Comparison of ENCODE assay signal across 29 cellular contexts in the genomic region with DNA sequence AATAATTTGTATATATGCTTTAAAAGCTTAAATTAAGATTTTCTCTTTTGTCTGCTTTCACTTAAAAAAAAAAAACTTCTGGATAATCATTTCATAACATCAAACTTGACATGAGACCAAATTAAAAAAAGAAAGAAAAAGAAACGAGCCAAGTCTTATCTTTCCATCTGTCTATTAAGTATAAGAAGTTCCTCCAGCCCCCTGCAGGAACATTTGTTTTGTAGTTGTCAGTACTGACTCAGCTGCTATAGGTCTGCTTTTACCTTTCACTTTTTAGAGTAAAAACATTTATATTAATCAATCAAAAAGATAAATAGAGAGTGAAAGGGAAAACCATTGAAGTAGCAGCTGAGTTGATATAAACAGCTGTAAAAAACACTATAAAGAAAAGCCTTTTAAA. TPM values are rescaled to one million over a fixed set of nuclear protein-coding genes. Genes with fewer than 3 reads are reported as not detected.
DNase-seq lines count a peak whose midpoint lies in the region; ATAC-seq, FAIRE-seq and TF ChIP-seq lines count a peak whose summit lies in the region.
"Had no signal": no experiment of that assay in that cellular context is flagged by ENCODE, and none has a peak within 500 bp of the region (broad histone marks: within the 10 kb centered on the region; RNA-seq: fewer than 3 reads in every experiment).

No MANE protein-coding gene starts in this region.

- H3K27ac Mint-ChIP-seq in endodermal cell = no peak overlapping the region
- H3K27ac Mint-ChIP-seq in activated CD8-positive, alpha-beta T cell treated with anti-CD3 and anti-CD28 coated beads, Interleukin-2, amount 10 ng/mL, durations not matched to agents 7 days and 5 days = no peak overlapping the region
- H3K27ac Mint-ChIP-seq: activated B cell treated with CpG ODN at 0.5 μM for 24 hours; activated CD4-positive, alpha-beta memory T cell treated with anti-CD3 and anti-CD28 coated beads for 36 hours; natural killer cell treated with Interleukin-12 subunit alpha and Interleukin-12 subunit beta and Interleukin-15 and Interleukin-18, amount 100 ng/mL, for 72 hours had no signal

- H3K79me2 ChIP-seq in ACC112 (ENCODE audit: control insufficient read depth, insufficient read depth, low read length, unreplicated experiment) = no peaks in the 10 kb centered on the region
- H3K79me2 ChIP-seq in SK-N-SH (ENCODE audit: insufficient read depth) = no peaks in the 10 kb centered on the region
- no peaks in the 10 kb centered on the region for H3K79me2 ChIP-seq in endothelial cell of umbilical vein (ENCODE audit: control insufficient read depth, insufficient read depth, low read length)

- dilution Hi-C loops in endothelial cell of umbilical vein (cut with MboI; ENCODE audit: extremely low pct_ligation_motif_present, low sequenced_read_pairs) = no loop called here

- H3K4me1 Mint-ChIP-seq in endodermal cell = peaks cover 13% of the 10 kb centered on the region
- H3K4me1 Mint-ChIP-seq in activated CD8-positive, alpha-beta T cell treated with anti-CD3 and anti-CD28 coated beads, Interleukin-2, amount 10 ng/mL, durations not matched to agents 7 days and 5 days (ENCODE audit: low read depth) = no peaks in the 10 kb centered on the region
- H3K4me1 Mint-ChIP-seq: activated B cell treated with CpG ODN at 0.5 μM for 24 hours had no signal

- no peak for ATAC-seq in activated CD8-positive, alpha-beta T cell treated with anti-CD3 and anti-CD28 coated beads, Interleukin-2, amount 10 ng/mL, durations not matched to agents 7 days and 5 days
- ATAC-seq: GM12878; natural killer cell treated with Interleukin-12 subunit alpha and Interleukin-12 subunit beta and Interleukin-15 and Interleukin-18, amount 100 ng/mL, for 72 hours; sciatic nerve had no signal

- 0% methylated on average over 1 of the region's 1 CpG for WGBS in SK-N-SH (ENCODE audit: low lambda C conversion rate)
- WGBS in endodermal cell (ENCODE audit: insufficient coverage in 1 of 2, insufficient read length in 1 of 2), 2 experiments = no CpG with 5 or more reads among the region's 1 CpG

- peak overlapping the region; percentile 48 for H3K4me3 ChIP-seq in ACC112 (ENCODE audit: low read depth, low read length)
- no peak overlapping the region; a peak in 1 of 4 replicates for H3K4me3 ChIP-seq in SK-N-SH (ENCODE audit: low read depth in 2 of 2, low read length in 1 of 2)
- no peak overlapping the region for H3K4me3 ChIP-seq in endothelial cell of umbilical vein (replicated peaks in 1 of 3; ENCODE audit: insufficient read depth in 1 of 3, low read depth in 1 of 3, low read length in 3 of 3)
- H3K4me3 ChIP-seq in endodermal cell (ENCODE audit: low read length) = no peak overlapping the region
- H3K4me3 ChIP-seq: GM12878, left lung, pancreas, PC-9, SJCRH30 had no signal

- no peak for TF ChIP-seq RAD21 in SK-N-SH (IDR thresholded peaks at IDR 0.05; ENCODE audit: low read length)

- H2AFZ ChIP-seq in ACC112 (ENCODE audit: low read length, unreplicated experiment) = peak overlapping the region; percentile 26
- H2AFZ ChIP-seq in SK-N-SH (ENCODE audit: low read depth) = no peak overlapping the region
- no peak overlapping the region for H2AFZ ChIP-seq in endothelial cell of umbilical vein (ENCODE audit: low read depth, low read length)
- H2AFZ ChIP-seq: PC-9 had no signal

- TF ChIP-seq EP300 in SK-N-SH (IDR thresholded peaks at IDR 0.05; ENCODE audit: borderline replicate concordance in 1 of 2, low read depth in 1 of 2, low read length in 1 of 2) = no peak

- no peaks in the 10 kb centered on the region for H3K9me3 Mint-ChIP-seq in endodermal cell
- H3K9me3 Mint-ChIP-seq in activated CD8-positive, alpha-beta T cell treated with anti-CD3 and anti-CD28 coated beads, Interleukin-2, amount 10 ng/mL, durations not matched to agents 7 days and 5 days (ENCODE audit: insufficient read depth) = no peaks in the 10 kb centered on the region
- H3K9me3 Mint-ChIP-seq: activated B cell treated with CpG ODN at 0.5 μM for 24 hours; activated CD4-positive, alpha-beta memory T cell treated with anti-CD3 and anti-CD28 coated beads for 36 hours; CD4-positive, alpha-beta memory T cell; natural killer cell treated with Interleukin-12 subunit alpha and Interleukin-12 subunit beta and Interleukin-15 and Interleukin-18, amount 100 ng/mL, for 72 hours had no signal

- intact Hi-C loops in endothelial cell of umbilical vein (cut with micrococcal nuclease) = loop anchor here (1.0 to 2.0 kb wide), 3 partner anchors 68 to 226 kb away; a partner anchor contains a TSS

- H3K36me3 Mint-ChIP-seq in endodermal cell (ENCODE audit: low read depth) = no peaks in the 10 kb centered on the region
- no peaks in the 10 kb centered on the region for H3K36me3 Mint-ChIP-seq in activated CD8-positive, alpha-beta T cell treated with anti-CD3 and anti-CD28 coated beads, Interleukin-2, amount 10 ng/mL, durations not matched to agents 7 days and 5 days (ENCODE audit: low read depth)
- H3K36me3 Mint-ChIP-seq: activated CD4-positive, alpha-beta memory T cell treated with anti-CD3 and anti-CD28 coated beads for 36 hours; CD4-positive, alpha-beta memory T cell; natural killer cell treated with Interleukin-12 subunit alpha and Interleukin-12 subunit beta and Interleukin-15 and Interleukin-18, amount 100 ng/mL, for 72 hours had no signal

- H3K4me2 ChIP-seq in SK-N-SH = peak overlapping the region; percentile 1; the same call in 1 of the 2 replicates
- H3K4me2 ChIP-seq in endothelial cell of umbilical vein (ENCODE audit: insufficient read depth, low read length) = peak overlapping the region; percentile 41
- H3K4me2 ChIP-seq: PC-9 had no signal

- CTCF ChIA-PET in SK-N-SH (lab: Yijun Ruan, JAX) (interaction anchor here (1.3 to 6.0 kb wide), 3 partner anchors 67 to 196 kb away, joined by 5 to 160 read pairs (median 45); a partner anchor contains a TSS), endothelial cell of umbilical vein (lab: Charles Lee) (interaction anchor here (0.9 to 6.1 kb wide), 6 partner anchors 9 to 829 kb away, joined by 3 to 310 read pairs (median 4); no protein-coding TSS in a partner anchor)
- CTCF ChIA-PET in activated CD8-positive, alpha-beta T cell treated with anti-CD3 and anti-CD28 coated beads, Interleukin-2, amount 10 ng/mL, durations not matched to agents 7 days and 5 days (lab: Charles Lee) = interaction anchor here (6.1 to 6.2 kb wide), 2 partner anchors 96 to 196 kb away, joined by 71 to 130 read pairs; no protein-coding TSS in a partner anchor

- H3K27ac ChIP-seq in ACC112 (ENCODE audit: low read depth, low read length) = peak overlapping the region; percentile 81
- H3K27ac ChIP-seq in SK-N-SH (ENCODE audit: low read depth in 2 of 2, low read length in 1 of 2) = peak overlapping the region in 1 of 2 experiments; percentile 3; a peak in 1 of 4 replicates
- no peak overlapping the region for H3K27ac ChIP-seq in endothelial cell of umbilical vein (ENCODE audit: insufficient read depth, low read depth, low read length)
- no peak overlapping the region for H3K27ac ChIP-seq in substantia nigra (ENCODE audit: low read depth, low read length, poor library complexity, severe bottlenecking)
- H3K27ac ChIP-seq in endodermal cell (ENCODE audit: low read depth, low read length) = no peak overlapping the region
- H3K27ac ChIP-seq: left lung, pancreas, PC-9, SJCRH30, thoracic aorta had no signal

- no peaks in the 10 kb centered on the region for H3K27me3 Mint-ChIP-seq in endodermal cell (ENCODE audit: insufficient read depth)
- H3K27me3 Mint-ChIP-seq in activated CD8-positive, alpha-beta T cell treated with anti-CD3 and anti-CD28 coated beads, Interleukin-2, amount 10 ng/mL, durations not matched to agents 7 days and 5 days (ENCODE audit: low read depth) = peaks cover 15% of the 10 kb centered on the region
- H3K27me3 Mint-ChIP-seq: activated CD4-positive, alpha-beta memory T cell treated with anti-CD3 and anti-CD28 coated beads for 36 hours had no signal

- peaks cover 11% of the 10 kb centered on the region for H3F3A ChIP-seq in SK-N-SH (replicated peaks; ENCODE audit: insufficient read depth)

- H3K36me3 ChIP-seq in ACC112 (ENCODE audit: insufficient read depth, low read length) = no peaks in the 10 kb centered on the region
- H3K36me3 ChIP-seq in SK-N-SH (replicated peaks in 1 of 2; ENCODE audit: control insufficient read depth in 1 of 2, insufficient read depth in 2 of 2, low read length in 1 of 2) = no peaks in the 10 kb centered on the region
- no peaks in the 10 kb centered on the region for H3K36me3 ChIP-seq in endothelial cell of umbilical vein (ENCODE audit: control insufficient read depth in 2 of 2, extremely low read depth in 1 of 2, insufficient read depth in 2 of 2, low read length in 2 of 2)
- no peaks in the 10 kb centered on the region for H3K36me3 ChIP-seq in endodermal cell (ENCODE audit: control insufficient read depth, insufficient read depth, low read length)
- H3K36me3 ChIP-seq: left lung, pancreas, SJCRH30, thoracic aorta had no signal

- POLR2A ChIA-PET in SK-N-SH (lab: Yijun Ruan, JAX) = no interaction called here
- POLR2A ChIA-PET in endothelial cell of umbilical vein (lab: Charles Lee) = no interaction called here
- POLR2A ChIA-PET in activated CD8-positive, alpha-beta T cell treated with anti-CD3 and anti-CD28 coated beads, Interleukin-2, amount 10 ng/mL, durations not matched to agents 7 days and 5 days (lab: Charles Lee) = no interaction called here

- H3K9me3 ChIP-seq in SK-N-SH (no peaks in the 10 kb centered on the region), endothelial cell of umbilical vein (replicated peaks; ENCODE audit: control insufficient read depth, insufficient read depth, low read length) (no peaks in the 10 kb centered on the region), endodermal cell (ENCODE audit: control insufficient read depth, low read length) (no peaks in the 10 kb centered on the region)
- H3K9me3 ChIP-seq: left lung, pancreas, SJCRH30, thoracic aorta had no signal

- TF ChIP-seq CTCF in SK-N-SH (IDR thresholded peaks at IDR 0.05) (peak; percentile 23; the same call in 1 of the 2 replicates), endothelial cell of umbilical vein (IDR thresholded peaks at IDR 0.05; ENCODE audit: extremely low read depth in 1 of 2, insufficient read depth in 1 of 2, low read depth in 1 of 2, low read length in 2 of 2) (no peak), endodermal cell (conservative IDR thresholded peaks at IDR 0.05) (no peak)

- DNase-seq in KG1 (lab: John Stamatoyannopoulos, UW) = peak; percentile 25
- DNase-seq in SK-N-SH = no peak
- DNase-seq in endothelial cell of umbilical vein (ENCODE audit: low read depth, low spot score) = peak; percentile 27
- DNase-seq in substantia nigra (lab: John Stamatoyannopoulos, UW) = no peak
- DNase-seq in endodermal cell = no peak
- DNase-seq in UCSD-AML1 (lab: John Stamatoyannopoulos, UW; ENCODE audit: unreplicated experiment) = no peak
- no peak for DNase-seq in activated CD8-positive, alpha-beta T cell treated with anti-CD3 and anti-CD28 coated beads, Interleukin-2, amount 10 ng/mL, durations not matched to agents 7 days and 5 days
- DNase-seq: activated B cell treated with CpG ODN at 0.5 μM for 24 hours; activated CD4-positive, alpha-beta memory T cell treated with anti-CD3 and anti-CD28 coated beads for 36 hours; activated naive CD4-positive, alpha-beta T cell treated with Interleukin-2 at 50 U/mL for 16 hours; activated T-cell treated with anti-CD3 and anti-CD28 coated beads, Interleukin-2, amount 50 U/mL, for 1 hour; aorta; CD4-positive, alpha-beta memory T cell; DMS53; effector CD8-positive, alpha-beta T cell; left lung; midbrain; NCI-H1694; NCI-H748 treated with DMSO at 0.1 percent for 48 hours; pancreas; PC-9; SJCRH30 had no signal

- FAIRE-seq in endothelial cell of umbilical vein (lab: Jason Lieb, UNC) = peak; percentile 33
- FAIRE-seq: GM12878, H1 had no signal

- H4K20me1 ChIP-seq in SK-N-SH (ENCODE audit: insufficient read depth) (no peaks in the 10 kb centered on the region), endothelial cell of umbilical vein (replicated peaks; ENCODE audit: control insufficient read depth, extremely low read depth, insufficient read depth, low read length) (no peaks in the 10 kb centered on the region)

- no peaks in the 10 kb centered on the region for H3K9me2 ChIP-seq in SK-N-SH

- no TSS peak for BruUV-seq in endothelial cell of umbilical vein (replicated peaks; lab: Mats Ljungman, UMichigan)

- H3K9ac ChIP-seq in SK-N-SH (no peak overlapping the region), endothelial cell of umbilical vein (replicated peaks; ENCODE audit: extremely low read depth, insufficient read depth, low read length) (no peak overlapping the region), endodermal cell (ENCODE audit: extremely low read depth, low read length, poor library complexity, severe bottlenecking) (no peak overlapping the region)

- no peak for TF ChIP-seq POLR2A in endothelial cell of umbilical vein (IDR thresholded peaks at IDR 0.05; ENCODE audit: low read depth, low read length)

- no peaks in the 10 kb centered on the region for H3K9me1 ChIP-seq in endothelial cell of umbilical vein (replicated peaks; ENCODE audit: control insufficient read depth, extremely low read depth, insufficient read depth, low read length)

- H3K4me3 Mint-ChIP-seq in endodermal cell = no peak overlapping the region
- no peak overlapping the region for H3K4me3 Mint-ChIP-seq in activated CD8-positive, alpha-beta T cell treated with anti-CD3 and anti-CD28 coated beads, Interleukin-2, amount 10 ng/mL, durations not matched to agents 7 days and 5 days
- H3K4me3 Mint-ChIP-seq: activated B cell treated with CpG ODN at 0.5 μM for 24 hours; activated CD4-positive, alpha-beta memory T cell treated with anti-CD3 and anti-CD28 coated beads for 36 hours; CD4-positive, alpha-beta memory T cell; natural killer cell treated with Interleukin-12 subunit alpha and Interleukin-12 subunit beta and Interleukin-15 and Interleukin-18, amount 100 ng/mL, for 72 hours had no signal

- peaks cover 15% of the 10 kb centered on the region for H3K4me1 ChIP-seq in ACC112 (ENCODE audit: control insufficient read depth, insufficient read depth, low read length, unreplicated experiment)
- peaks cover 0 to 7% of the 10 kb centered on the region in 2 experiments; a peak in 2 of 4 replicates for H3K4me1 ChIP-seq in SK-N-SH (ENCODE audit: control insufficient read depth in 1 of 2, insufficient read depth in 2 of 2, low read depth in 1 of 2, low read length in 1 of 2)
- H3K4me1 ChIP-seq in endothelial cell of umbilical vein (ENCODE audit: control insufficient read depth, extremely low read depth, insufficient read depth, low read length) = peaks cover 20% of the 10 kb centered on the region
- H3K4me1 ChIP-seq in endodermal cell (ENCODE audit: control insufficient read depth, insufficient read depth, low read length) = no peaks in the 10 kb centered on the region

- H3K27me3 ChIP-seq in ACC112 (ENCODE audit: insufficient read depth, low read length) (no peaks in the 10 kb centered on the region), SK-N-SH (ENCODE audit: insufficient read depth) (no peaks in the 10 kb centered on the region; the same call in 1 of the 2 replicates), endothelial cell of umbilical vein (ENCODE audit: control insufficient read depth in 2 of 2, insufficient read depth in 2 of 2, low read length in 2 of 2) (peaks cover 7 to 11% of the 10 kb centered on the region in 2 experiments), endodermal cell (ENCODE audit: control insufficient read depth, insufficient read depth, low read length, poor library complexity, severe bottlenecking) (no peaks in the 10 kb centered on the region)
- H3K27me3 ChIP-seq: left lung, pancreas, SJCRH30 had no signal

RNA-seq across cellular contexts. Expression of a gene that starts 46.2 kb away (rescaled TPM):
- polyA plus RNA-seq in SK-N-SH (2012; rRNA removed) (not detected in 2 replicates), endothelial cell of umbilical vein (not detected in 2 replicates)
- under 0.01 and 0.01 TPM in 2 replicates for polyA plus RNA-seq in SK-N-SH (2012; cell fraction: cytosol; rRNA removed)
- polyA plus RNA-seq in SK-N-SH (2012; cell fraction: nucleus; rRNA removed) = not detected in 2 replicates
- total RNA-seq in endothelial cell of umbilical vein (not detected in 2 replicates), endodermal cell (not detected)
- not detected in 2 replicates for polyA plus RNA-seq in endothelial cell of umbilical vein (2011; cell fraction: cytosol; rRNA removed)
- not detected in 2 replicates for polyA plus RNA-seq in endothelial cell of umbilical vein (2011; cell fraction: nucleus; rRNA removed)
- not detected in 2 replicates for polyA plus RNA-seq in endothelial cell of umbilical vein (2012)
- not detected in 2 replicates for polyA minus RNA-seq in endothelial cell of umbilical vein
- polyA minus RNA-seq in endothelial cell of umbilical vein (2011; cell fraction: cytosol; rRNA and poly(A)+ RNA removed) = not detected
- polyA minus RNA-seq in endothelial cell of umbilical vein (2011; cell fraction: nucleus; rRNA and poly(A)+ RNA removed) = not detected in 2 replicates
- not detected for polyA plus RNA-seq in endodermal cell (2013, experiment 1 of 2)
- not detected for polyA plus RNA-seq in endodermal cell (2013, experiment 2 of 2)
- total RNA-seq in activated CD8-positive, alpha-beta T cell treated with anti-CD3 and anti-CD28 coated beads, Interleukin-2, amount 10 ng/mL, durations not matched to agents 7 days and 5 days = not detected
- total RNA-seq: activated B cell treated with CpG ODN at 0.5 μM for 24 hours; activated CD4-positive, alpha-beta memory T cell treated with anti-CD3 and anti-CD28 coated beads for 36 hours; CD4-positive, alpha-beta memory T cell; GM12878; H1; M059J; natural killer cell treated with Interleukin-12 subunit alpha and Interleukin-12 subunit beta and Interleukin-15 and Interleukin-18, amount 100 ng/mL, for 72 hours; PC-9; SJCRH30 had no signal
- polyA plus RNA-seq: CD4-positive, alpha-beta memory T cell; GM12878; H1 had no signal

Comparison
In these comparisons a context has a peak if more than half of its experiments do, and no peak if none do; other contexts are left out.
1. DNase-seq: peak in KG1 (single experiment) and endothelial cell of umbilical vein (single experiment); none in SK-N-SH (single experiment), substantia nigra (0 of 49), endodermal cell (single experiment), UCSD-AML1 (single experiment) and activated CD8-positive, alpha-beta T cell treated with anti-CD3 and anti-CD28 coated beads, Interleukin-2, amount 10 ng/mL, durations not matched to agents 7 days and 5 days (single experiment).